Comparison of ENCODE assay signal across 10 cellular contexts in genomic region chrX:40166582-40166981, GRCh38.
DNase-seq lines count a peak whose midpoint lies in the region; ATAC-seq lines count a peak whose summit lies in the region.
"Had no signal": no experiment of that assay in that cellular context is flagged by ENCODE, and none has a peak within 500 bp of the region (broad histone marks: within the 10 kb centered on the region; RNA-seq: fewer than 3 reads in every experiment).

No MANE protein-coding gene starts in this region.

- H3K27ac Mint-ChIP-seq in activated CD4-positive, alpha-beta memory T cell treated with anti-CD3 and anti-CD28 coated beads, Interleukin-2, amount 10 ng/mL, durations not matched to agents 7 days and 5 days, result peak overlapping the region; percentile 40

- CTCF ChIA-PET in activated CD4-positive, alpha-beta memory T cell treated with anti-CD3 and anti-CD28 coated beads, Interleukin-2, amount 10 ng/mL, durations not matched to agents 7 days and 5 days (lab: Charles Lee), result no interaction called here

- H3K27ac ChIP-seq in HUES48 (ENCODE audit: low read depth, low read length), result no peak overlapping the region
- no peak overlapping the region for H3K27ac ChIP-seq in mesenchymal stem cell (ENCODE audit: low read length, poor library complexity, severe bottlenecking)
- H3K27ac ChIP-seq: testis had no signal

- H2BK15ac ChIP-seq in mesenchymal stem cell (ENCODE audit: low read depth, poor library complexity, severe bottlenecking), result no peak overlapping the region

- no peak overlapping the region for H3K23ac ChIP-seq in mesenchymal stem cell (ENCODE audit: low read length in 2 of 2)

- POLR2A ChIA-PET in activated CD4-positive, alpha-beta memory T cell treated with anti-CD3 and anti-CD28 coated beads, Interleukin-2, amount 10 ng/mL, durations not matched to agents 7 days and 5 days (lab: Charles Lee), result interaction anchor here (1.9 to 16.9 kb wide), 2 partner anchors 10 to 65 kb away, joined by 6 to 387 read pairs; partner anchors contain the start of gene BCOR

- no peaks in the 10 kb centered on the region for H3K9me3 Mint-ChIP-seq in activated CD4-positive, alpha-beta memory T cell treated with anti-CD3 and anti-CD28 coated beads, Interleukin-2, amount 10 ng/mL, durations not matched to agents 7 days and 5 days

- no peak overlapping the region for H4K8ac ChIP-seq in mesenchymal stem cell (ENCODE audit: low read length)

- H3K9me3 ChIP-seq in HUES48 (ENCODE audit: control insufficient read depth, insufficient read depth, low read length) (no peaks in the 10 kb centered on the region), mesenchymal stem cell (ENCODE audit: control insufficient read depth, low read length) (no peaks in the 10 kb centered on the region)
- H3K9me3 ChIP-seq: heart right ventricle, testis had no signal

- 7% methylated on average over 3 of the region's 4 CpGs for WGBS in mesenchymal stem cell

- H3K4ac ChIP-seq in mesenchymal stem cell (ENCODE audit: low read depth in 1 of 2, low read length in 2 of 2), result peak overlapping the region in 1 of 2 experiments; percentile 58

- peak overlapping the region in 1 of 2 experiments; percentile 24 for H3K18ac ChIP-seq in mesenchymal stem cell (ENCODE audit: low read depth in 1 of 2, low read length in 2 of 2)

- H2AK5ac ChIP-seq in mesenchymal stem cell (ENCODE audit: low read length, severe bottlenecking), result no peak overlapping the region

- peak overlapping the region; percentile 46; the same call in 1 of the 2 replicates for H3K4me3 ChIP-seq in HUES48 (ENCODE audit: low read depth, low read length)
- peak overlapping the region in 1 of 2 experiments; percentile 72 for H3K4me3 ChIP-seq in mesenchymal stem cell (ENCODE audit: insufficient read depth in 1 of 2, low read depth in 1 of 2, low read length in 2 of 2)

- H2BK120ac ChIP-seq in mesenchymal stem cell (ENCODE audit: low read depth, low read length), result no peak overlapping the region

- H2BK5ac ChIP-seq in mesenchymal stem cell (ENCODE audit: low read depth, low read length, poor library complexity, severe bottlenecking), result no peak overlapping the region

- H3K14ac ChIP-seq in mesenchymal stem cell (ENCODE audit: low read length in 2 of 2), result no peak overlapping the region

- H3K79me1 ChIP-seq in mesenchymal stem cell (replicated peaks; ENCODE audit: low read length, poor library complexity, severe bottlenecking), result peaks cover 7% of the 10 kb centered on the region

- peaks cover 38% of the 10 kb centered on the region for H3K4me1 Mint-ChIP-seq in activated CD4-positive, alpha-beta memory T cell treated with anti-CD3 and anti-CD28 coated beads, Interleukin-2, amount 10 ng/mL, durations not matched to agents 7 days and 5 days

- peak overlapping the region in 1 of 2 experiments; percentile 54 for H2BK12ac ChIP-seq in mesenchymal stem cell (ENCODE audit: low read length in 2 of 2)

- peak overlapping the region; percentile 60 for H3K4me3 Mint-ChIP-seq in activated CD4-positive, alpha-beta memory T cell treated with anti-CD3 and anti-CD28 coated beads, Interleukin-2, amount 10 ng/mL, durations not matched to agents 7 days and 5 days

- H3K9ac ChIP-seq in HUES48 (ENCODE audit: low read depth, low read length) (no peak overlapping the region), mesenchymal stem cell (ENCODE audit: low read length) (peak overlapping the region; percentile 72)

- no peaks in the 10 kb centered on the region for H3K36me3 Mint-ChIP-seq in activated CD4-positive, alpha-beta memory T cell treated with anti-CD3 and anti-CD28 coated beads, Interleukin-2, amount 10 ng/mL, durations not matched to agents 7 days and 5 days (ENCODE audit: low read depth)

- H3K4me1 ChIP-seq in HUES48 (ENCODE audit: control insufficient read depth, insufficient read depth, low read length) (peaks cover 41% of the 10 kb centered on the region), mesenchymal stem cell (ENCODE audit: control insufficient read depth, insufficient read depth, low read depth, low read length) (peaks cover 31% of the 10 kb centered on the region)
- H3K4me1 ChIP-seq: testis had no signal

- H3K27me3 ChIP-seq in HUES48 (ENCODE audit: control insufficient read depth, insufficient read depth, low read length) (peaks cover 31% of the 10 kb centered on the region), mesenchymal stem cell (ENCODE audit: control insufficient read depth in 1 of 2, insufficient read depth in 1 of 2, low read length in 2 of 2) (peaks cover 0 to 65% of the 10 kb centered on the region in 2 experiments)
- H3K27me3 ChIP-seq: testis had no signal

- H3K36me3 ChIP-seq in HUES48 (ENCODE audit: control insufficient read depth, insufficient read depth, low read length) (no peaks in the 10 kb centered on the region), mesenchymal stem cell (ENCODE audit: control insufficient read depth in 1 of 2, insufficient read depth in 2 of 2, low read depth in 1 of 2, low read length in 2 of 2) (no peaks in the 10 kb centered on the region)
- H3K36me3 ChIP-seq: heart right ventricle had no signal

- H4K91ac ChIP-seq in mesenchymal stem cell (ENCODE audit: low read length), result no peak overlapping the region

- peak; percentile 7 for DNase-seq in COLO668 (lab: John Stamatoyannopoulos, UW; ENCODE audit: unreplicated experiment)
- no peak for DNase-seq in activated CD4-positive, alpha-beta memory T cell treated with anti-CD3 and anti-CD28 coated beads, Interleukin-2, amount 10 ng/mL, durations not matched to agents 7 days and 5 days
- DNase-seq in mesenchymal stem cell, result peak; percentile 56
- no peak for DNase-seq in SW 1271 (lab: John Stamatoyannopoulos, UW)
- no peak for DNase-seq in glomerular visceral epithelial cell (ENCODE audit: extremely low spot score)
- DNase-seq: heart right ventricle, testis had no signal

- H3K27me3 Mint-ChIP-seq in activated CD4-positive, alpha-beta memory T cell treated with anti-CD3 and anti-CD28 coated beads, Interleukin-2, amount 10 ng/mL, durations not matched to agents 7 days and 5 days, result no peaks in the 10 kb centered on the region

- H2AFZ ChIP-seq in mesenchymal stem cell (ENCODE audit: low read depth, low read length), result no peak overlapping the region

- peak overlapping the region; percentile 39 for H3K4me2 ChIP-seq in mesenchymal stem cell (ENCODE audit: low read length, poor library complexity, severe bottlenecking)

- no peak for ATAC-seq in HG03571 (IDR thresholded peaks at IDR 0.05; ENCODE audit: unreplicated experiment)
- no peak for ATAC-seq in HG03108 (IDR thresholded peaks at IDR 0.05; ENCODE audit: unreplicated experiment)

Comparison
In these comparisons a context has a peak if more than half of its experiments do, and no peak if none do; other contexts are left out.
1. DNase-seq: peak in COLO668 (single experiment) and mesenchymal stem cell (single experiment); none in activated CD4-positive, alpha-beta memory T cell treated with anti-CD3 and anti-CD28 coated beads, Interleukin-2, amount 10 ng/mL, durations not matched to agents 7 days and 5 days (single experiment), SW 1271 (0 of 2) and glomerular visceral epithelial cell (single experiment).